Comparison of ENCODE assay signal across 18 cellular contexts in the genomic region with DNA sequence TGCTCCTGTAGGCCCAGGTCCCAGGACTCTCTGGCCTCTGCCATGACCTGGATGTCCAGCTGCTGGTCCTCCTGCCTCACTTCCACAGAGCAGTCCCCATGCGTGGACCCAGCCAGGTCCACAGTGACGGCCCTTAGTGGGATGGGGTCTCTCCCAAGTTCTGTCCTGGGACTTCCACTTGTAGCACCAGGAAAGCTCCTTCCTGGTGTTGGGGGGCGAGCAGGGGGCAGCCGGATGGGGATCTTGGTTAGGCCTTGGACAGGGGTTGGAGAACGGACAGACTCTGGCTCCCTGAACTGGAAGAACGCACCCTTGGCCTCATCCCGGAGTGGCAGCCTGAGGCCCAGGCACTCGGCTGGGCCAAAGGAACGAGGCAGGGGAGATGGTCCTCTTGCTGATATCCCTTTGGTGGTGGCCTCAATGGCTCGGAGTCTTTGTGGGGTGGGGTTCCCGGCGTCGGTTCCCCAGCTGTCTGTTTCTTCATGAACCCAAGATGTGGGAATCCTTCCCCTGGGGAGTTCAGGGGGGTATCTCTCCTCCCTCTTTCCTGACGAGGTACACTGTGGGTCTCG. TPM values are rescaled to one million over a fixed set of nuclear protein-coding genes. Genes with fewer than 3 reads are reported as not detected.
DNase-seq lines count a peak whose midpoint lies in the region; ATAC-seq and TF ChIP-seq lines count a peak whose summit lies in the region.
"Had no signal": no experiment of that assay in that cellular context is flagged by ENCODE, and none has a peak within 500 bp of the region (broad histone marks: within the 10 kb centered on the region; RNA-seq: fewer than 3 reads in every experiment).

No MANE protein-coding gene starts in this region.

- intact Hi-C loops in left cardiac atrium (cut with DNase I): loop anchor here (2.0 to 10.0 kb wide), 3 partner anchors 83 to 134 kb away; no protein-coding TSS in a partner anchor
- intact Hi-C loops in left ventricle myocardium superior (cut with micrococcal nuclease): loop anchor here (10.0 kb wide), 1 partner anchor 81 kb away; no protein-coding TSS in a partner anchor
- intact Hi-C loops in adrenal gland (cut with DNase I): loop anchor here (2.0 to 10.0 kb wide), 4 partner anchors 134 to 581 kb away; no protein-coding TSS in a partner anchor
- intact Hi-C loops in Caco-2 (cut with micrococcal nuclease; ENCODE audit: unreplicated experiment): loop anchor here (5.0 kb wide), 2 partner anchors 119 to 434 kb away; no protein-coding TSS in a partner anchor

- no peak for TF ChIP-seq CTCF in adrenal gland (IDR thresholded peaks at IDR 0.05)
- no peak for TF ChIP-seq CTCF in Caco-2 (IDR thresholded peaks at IDR 0.05; ENCODE audit: insufficient read depth in 1 of 2, low read depth in 1 of 2, low read length in 1 of 2, severe bottlenecking in 1 of 2, unreplicated experiment in 1 of 2)

- DNase-seq in left cardiac atrium (peak; percentile 4), left ventricle myocardium superior (no peak), islet precursor cell (peak; percentile 51), adrenal gland (no peak), Caco-2 (no peak)
- DNase-seq in stimulated activated naive B cell treated with anti-CD40 and anti-IgM and Interleukin-4, amounts not matched to agents 10 μg/mL and 1 μg/mL and 100 μg/mL, for 72 hours: no peak
- DNase-seq: C1 segment of cervical spinal cord; CD4-positive, alpha-beta memory T cell; COR-L47; DMS153; DND-41; GM23248; H9 had no signal

- H3K4me1 ChIP-seq in adrenal gland (replicated peaks in 1 of 2) (peaks cover 0 to 7% of the 10 kb centered on the region in 2 donors), Caco-2 (peaks cover 4% of the 10 kb centered on the region; the same call in 1 of the 2 replicates)

- H3K27me3 ChIP-seq in adrenal gland (peaks cover 40% of the 10 kb centered on the region), Caco-2 (replicated peaks; ENCODE audit: control insufficient read depth, insufficient read depth, low read length) (no peaks in the 10 kb centered on the region)

- H3K9me3 ChIP-seq in adrenal gland (replicated peaks in 1 of 3): no peaks in the 10 kb centered on the region
- H3K9me3 ChIP-seq in Caco-2: no peaks in the 10 kb centered on the region

- peak overlapping the region; percentile 9 for H3K27ac Mint-ChIP-seq in stimulated activated naive B cell treated with anti-CD40 and anti-IgM and Interleukin-4, amounts not matched to agents 10 μg/mL and 1 μg/mL and 100 μg/mL, for 72 hours
- no peak overlapping the region for H3K27ac Mint-ChIP-seq in Caco-2 (ENCODE audit: unreplicated experiment)
- H3K27ac Mint-ChIP-seq: CD4-positive, alpha-beta memory T cell; H9 had no signal

- H3K27me3 Mint-ChIP-seq in stimulated activated naive B cell treated with anti-CD40 and anti-IgM and Interleukin-4, amounts not matched to agents 10 μg/mL and 1 μg/mL and 100 μg/mL, for 72 hours: peaks cover 59 to 74% of the 10 kb centered on the region in 2 donors
- peaks cover 5% of the 10 kb centered on the region for H3K27me3 Mint-ChIP-seq in Caco-2 (ENCODE audit: insufficient read depth, unreplicated experiment)

- H3K4me3 Mint-ChIP-seq in stimulated activated naive B cell treated with anti-CD40 and anti-IgM and Interleukin-4, amounts not matched to agents 10 μg/mL and 1 μg/mL and 100 μg/mL, for 72 hours: no peak overlapping the region
- H3K4me3 Mint-ChIP-seq in Caco-2 (ENCODE audit: unreplicated experiment): no peak overlapping the region
- H3K4me3 Mint-ChIP-seq: CD4-positive, alpha-beta memory T cell; H9 had no signal

- no peak overlapping the region for H3K4me3 ChIP-seq in adrenal gland
- H3K4me3 ChIP-seq in Caco-2 (ENCODE audit: low read depth, low read length): no peak overlapping the region
- H3K4me3 ChIP-seq: GM23248 had no signal

- H3K27ac ChIP-seq in adrenal gland: no peak overlapping the region
- H3K27ac ChIP-seq: GM23248 had no signal

- TF ChIP-seq POLR2A in adrenal gland (IDR thresholded peaks at IDR 0.05): no peak

- CTCF ChIA-PET in Caco-2 (lab: Charles Lee): no interaction called here

- 67 to 91% (median 75%) methylated on average over 6 to 15 of the region's 15 CpGs for WGBS in adrenal gland, 4 donors

- POLR2A ChIA-PET in Caco-2 (lab: Charles Lee): no interaction called here

- H3K4me1 Mint-ChIP-seq in stimulated activated naive B cell treated with anti-CD40 and anti-IgM and Interleukin-4, amounts not matched to agents 10 μg/mL and 1 μg/mL and 100 μg/mL, for 72 hours: peaks cover 12 to 29% of the 10 kb centered on the region in 2 donors
- H3K4me1 Mint-ChIP-seq in Caco-2 (ENCODE audit: low read depth, unreplicated experiment): no peaks in the 10 kb centered on the region

- H3K36me3 ChIP-seq in adrenal gland (replicated peaks in 1 of 2) (no peaks in the 10 kb centered on the region), Caco-2 (ENCODE audit: control insufficient read depth, insufficient read depth, low read length) (no peaks in the 10 kb centered on the region)

- BruUV-seq in Caco-2 (replicated peaks; lab: Mats Ljungman, UMichigan): no TSS peak

- no peaks in the 10 kb centered on the region for H3K36me3 Mint-ChIP-seq in stimulated activated naive B cell treated with anti-CD40 and anti-IgM and Interleukin-4, amounts not matched to agents 10 μg/mL and 1 μg/mL and 100 μg/mL, for 72 hours
- peaks cover 5% of the 10 kb centered on the region for H3K36me3 Mint-ChIP-seq in Caco-2 (ENCODE audit: insufficient read depth, unreplicated experiment)
- H3K36me3 Mint-ChIP-seq: CD4-positive, alpha-beta memory T cell had no signal

- no peaks in the 10 kb centered on the region for H3K9me3 Mint-ChIP-seq in stimulated activated naive B cell treated with anti-CD40 and anti-IgM and Interleukin-4, amounts not matched to agents 10 μg/mL and 1 μg/mL and 100 μg/mL, for 72 hours
- no peaks in the 10 kb centered on the region for H3K9me3 Mint-ChIP-seq in Caco-2 (ENCODE audit: unreplicated experiment)
- H3K9me3 Mint-ChIP-seq: CD4-positive, alpha-beta memory T cell had no signal

- ATAC-seq in left cardiac atrium (no peak), left ventricle myocardium superior (no peak)
- no peak for ATAC-seq in stimulated activated naive B cell treated with anti-CD40 and anti-IgM and Interleukin-4, amounts not matched to agents 10 μg/mL and 1 μg/mL and 100 μg/mL, for 72 hours (replicated peaks)
- ATAC-seq: HCT116 had no signal

RNA-seq across cellular contexts. Expression of a gene that starts 7.2 kb away (rescaled TPM):
- total RNA-seq in left cardiac atrium: 1 to 10 TPM in 1 of 2 donors, under 1 TPM in 1; 0.47 to 1.1 TPM
- total RNA-seq in left ventricle myocardium superior: 0.27 TPM
- total RNA-seq in adrenal gland: under 1 TPM in 2 of 8 donors, not detected in 6; 0.08 to 0.22 TPM
- polyA plus RNA-seq in adrenal gland: under 1 TPM in 2 of 3 donors, not detected in 1; 0.08 to 0.10 TPM
- total RNA-seq in Caco-2 (2022): not detected in 2 replicates
- total RNA-seq: A172, A673, GM23248, H9 had no signal
- polyA plus RNA-seq: BJ, GM23248 had no signal

RNA-seq across cellular contexts. Expression of a gene that starts 14.4 kb away (rescaled TPM):
- total RNA-seq in left cardiac atrium (10 to 100 TPM; 23.9 to 24.7 TPM), left ventricle myocardium superior (23.8 TPM), adrenal gland (1 to 10 TPM; 1.1 to 8.1 (median 3.0) TPM), Caco-2 (2022) (11.4 and 13.3 TPM in 2 replicates)
- 1 to 10 TPM; 1.4 to 1.7 (median 1.5) TPM for polyA plus RNA-seq in adrenal gland

RNA-seq across cellular contexts. Expression of a gene that starts 14.9 kb away (rescaled TPM):
- total RNA-seq in left cardiac atrium: not detected
- not detected for total RNA-seq in left ventricle myocardium superior
- total RNA-seq in adrenal gland: under 1 TPM in 1 of 8 donors, not detected in 7; 0.83 TPM
- under 1 TPM in 2 of 3 donors, not detected in 1; 0.07 to 0.24 TPM for polyA plus RNA-seq in adrenal gland
- total RNA-seq in Caco-2 (2022): not detected in 2 replicates
- total RNA-seq: A172; A673; CD4-positive, alpha-beta memory T cell; GM23248; H1; H9 had no signal
- polyA plus RNA-seq: BJ; CD4-positive, alpha-beta memory T cell; GM23248 had no signal

RNA-seq across cellular contexts. Expression of a gene that starts 49.6 kb away (rescaled TPM):
- total RNA-seq in left cardiac atrium (10 to 100 TPM in 1 of 2 donors, 1 to 10 TPM in 1; 5.0 to 10.3 TPM), left ventricle myocardium superior (1.5 TPM), adrenal gland (10 to 100 TPM in 1 of 8 donors, 1 to 10 TPM in 7; 1.8 to 11.1 (median 5.2) TPM), Caco-2 (2022) (not detected in 2 replicates)
- polyA plus RNA-seq in adrenal gland: 1 to 10 TPM in 2 of 3 donors, under 1 TPM in 1; 0.97 to 7.4 (median 4.3) TPM
- total RNA-seq: A673, GM23248, H1, H9 had no signal
- polyA plus RNA-seq: GM23248, H1 had no signal

Comparison
In these comparisons a context has a peak if more than half of its experiments do, and no peak if none do; other contexts are left out.
1. DNase-seq: peak in left cardiac atrium (single experiment) and islet precursor cell (single experiment); none in left ventricle myocardium superior (single experiment), stimulated activated naive B cell treated with anti-CD40 and anti-IgM and Interleukin-4, amounts not matched to agents 10 μg/mL and 1 μg/mL and 100 μg/mL, for 72 hours (single experiment), adrenal gland (0 of 7) and Caco-2 (0 of 2).